14 cellular contexts compared by ENCODE assay signal in genomic region chr2:109411648-109412325, GRCh38.
"Had no signal": no experiment of that assay in that cellular context is flagged by ENCODE, and none has a peak within 500 bp of the region (broad histone marks: within the 10 kb centered on the region; RNA-seq: fewer than 3 reads in every experiment).

No MANE protein-coding gene starts in this region.

- H3K27me3 ChIP-seq: cardiac muscle cell, colonic mucosa, hepatocyte had no signal

- H2AFZ ChIP-seq: hepatocyte had no signal

- H3K9me3 Mint-ChIP-seq: naive thymus-derived CD4-positive, alpha-beta T cell; neural crest cell had no signal

- H3K27ac ChIP-seq: cardiac muscle cell, colonic mucosa, hepatocyte had no signal

- H3K4me3 ChIP-seq: cardiac muscle cell, colonic mucosa, hepatocyte, smooth muscle cell had no signal

- H3K4me3 Mint-ChIP-seq: naive thymus-derived CD4-positive, alpha-beta T cell; neural crest cell had no signal

- DNase-seq: cerebellar nuclear complex; colonic mucosa; dermis blood vessel endothelial cell; erythroblast; left colon; naive thymus-derived CD4-positive, alpha-beta T cell; occipital lobe; stimulated activated CD4-positive, alpha-beta T cell treated with anti-CD3 and anti-CD28 coated beads, Interleukin-2, amount 100 ng/mL, for 48 hours; stimulated activated naive CD4-positive, alpha-beta T cell treated with Interleukin-2 at 50 U/mL for 16 hours; trophoblast cell had no signal

- ATAC-seq: left colon; naive thymus-derived CD4-positive, alpha-beta T cell had no signal

- H3K79me2 ChIP-seq: hepatocyte had no signal

- H3K4me2 ChIP-seq: hepatocyte, smooth muscle cell had no signal

- H3K4me1 ChIP-seq: colonic mucosa had no signal

- H3K9me3 ChIP-seq: colonic mucosa had no signal

- H3K36me3 ChIP-seq: cardiac muscle cell, colonic mucosa had no signal

- H3K27me3 Mint-ChIP-seq: naive thymus-derived CD4-positive, alpha-beta T cell had no signal
